26 cellular contexts compared by ENCODE assay signal in the genomic region with DNA sequence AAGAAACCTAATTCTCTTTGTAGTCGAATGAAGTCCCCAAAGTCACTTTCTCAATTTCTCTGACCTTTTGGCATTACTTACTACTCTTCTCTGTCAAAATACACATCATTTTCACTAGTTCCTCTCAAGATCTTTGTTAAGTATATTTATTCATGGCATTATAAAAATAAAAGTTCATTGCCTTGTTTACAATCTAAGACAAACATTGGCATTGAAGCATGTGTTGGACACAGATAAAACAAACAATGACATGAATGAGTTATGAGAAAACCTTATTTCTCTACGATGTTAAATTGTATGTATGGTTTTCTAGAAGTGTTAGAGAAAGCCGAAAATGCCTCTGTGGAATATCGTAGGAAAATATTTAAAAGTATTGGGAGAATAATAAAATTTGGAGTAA. TPM values are rescaled to one million over a fixed set of nuclear protein-coding genes. Genes with fewer than 3 reads are reported as not detected.
"Had no signal": no experiment of that assay in that cellular context is flagged by ENCODE, and none has a peak within 500 bp of the region (broad histone marks: within the 10 kb centered on the region; RNA-seq: fewer than 3 reads in every experiment).

No MANE protein-coding gene starts in this region.

- FAIRE-seq: HepG2 had no signal

- DNase-seq: IMR-90; Kasumi-1; MV-4-11; NCI-H1048; NCI-H1105; NCI-H1436 treated with DMSO at 0.1 percent for 48 hours; NCI-H1694; NCI-H187 treated with DMSO at 0.1 percent for 48 hours; NCI-H2081 treated with DMSO at 0.1 percent for 48 hours; NCI-H2171; NCI-H226; NCI-H446; NCI-H524 treated with DMSO at 0.1 percent for 48 hours; NCI-H69; NK-92 treated with Interleukin-12 subunit alpha and Interleukin-12 subunit beta, amount 100 ng/mL, for 24 hours; PC-3; SK-N-SH; SW 1271; T-helper 1 cell had no signal

RNA-seq across cellular contexts. Expression of gene OR51G1, which starts 8.6 kb away (rescaled TPM):
- total RNA-seq: HepG2, HT1080, IMR-90, MCF 10A, OCI-LY7, PC-3, Right ventricle myocardium inferior, RPMI7951, SK-MEL-5 had no signal

RNA-seq across cellular contexts. Expression of gene OR51G2, which starts 13.6 kb away (rescaled TPM):
- total RNA-seq: HepG2, HT1080, IMR-90, MCF 10A, OCI-LY7, PC-3, Right ventricle myocardium inferior, RPMI7951, SK-MEL-5 had no signal

RNA-seq across cellular contexts. Expression of gene OR51A4, which starts 14.7 kb away (rescaled TPM):
- total RNA-seq: HepG2, HT1080, IMR-90, MCF 10A, OCI-LY7, PC-3, Right ventricle myocardium inferior, RPMI7951, SK-MEL-5 had no signal

RNA-seq across cellular contexts. Expression of gene OR51A2, which starts 22.8 kb away (rescaled TPM):
- total RNA-seq: HepG2, HT1080, IMR-90, MCF 10A, OCI-LY7, PC-3, Right ventricle myocardium inferior, RPMI7951, SK-MEL-5 had no signal

RNA-seq across cellular contexts. Expression of gene OR51A7, which starts 29.2 kb away (rescaled TPM):
- total RNA-seq: HepG2, HT1080, IMR-90, MCF 10A, OCI-LY7, PC-3, Right ventricle myocardium inferior, RPMI7951, SK-MEL-5 had no signal
